8 cellular contexts compared by ENCODE assay signal in the genomic region with DNA sequence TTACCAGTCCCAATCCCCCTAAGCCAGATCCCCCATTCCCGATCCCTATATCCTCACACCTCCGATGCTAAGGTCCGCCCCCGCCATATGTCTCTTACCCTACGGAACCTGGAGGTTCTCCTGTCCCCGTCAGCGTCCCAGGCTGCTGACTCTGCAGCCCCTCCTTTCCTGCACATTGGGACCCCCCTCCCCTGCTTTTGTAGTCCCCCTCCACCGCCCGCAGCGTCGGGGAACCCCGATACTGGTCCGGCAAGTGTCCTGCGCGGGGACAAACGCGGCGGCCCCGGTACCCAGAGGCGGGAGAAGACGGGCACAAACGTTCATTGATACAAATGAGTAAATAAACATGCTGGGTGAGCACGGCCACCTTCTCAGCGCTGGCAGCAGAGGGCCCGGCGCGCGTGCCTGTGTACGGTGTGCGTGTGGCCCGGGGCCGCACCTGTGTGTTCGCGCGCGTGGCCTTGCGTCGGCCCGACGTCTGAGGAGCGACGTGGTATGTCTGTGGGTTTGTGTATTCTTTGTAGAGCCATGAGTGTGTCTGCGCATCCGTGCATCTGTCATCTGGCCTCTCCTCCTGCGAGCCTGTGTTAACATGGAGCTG. TPM values are rescaled to one million over a fixed set of nuclear protein-coding genes. Genes with fewer than 3 reads are reported as not detected.
A peak's percentile ranks its signal among the peaks of the same experiment; 100 is the strongest.
DNase-seq lines count a peak whose midpoint lies in the region; ATAC-seq and TF ChIP-seq lines count a peak whose summit lies in the region.

No MANE protein-coding gene starts in this region.

- H3K4me3 ChIP-seq in OCI-LY3 (ENCODE audit: low read length) (no peak overlapping the region), muscle layer of colon (ENCODE audit: low read depth in 1 of 2, low read length in 2 of 2) (peak overlapping the region; percentile 58 to 63)

- H2AFZ ChIP-seq in OCI-LY3 (ENCODE audit: low read depth, low read length): no peak overlapping the region

- DNase-seq in Daoy (ENCODE audit: low read depth) (peak; percentile 34), ecto neural progenitor cell (ENCODE audit: low spot score) (peak; percentile 53), KBM-7 (no peak), medulla oblongata (ENCODE audit: extremely low spot score) (no peak), pons (ENCODE audit: low spot score) (no peak)

- H3K9me3 ChIP-seq in OCI-LY3 (ENCODE audit: insufficient read depth, low read length) (no peaks in the 10 kb centered on the region), muscle layer of colon (ENCODE audit: low read length) (peaks cover 3% of the 10 kb centered on the region)

- no peak for ATAC-seq in GM18511 (IDR thresholded peaks at IDR 0.05; ENCODE audit: unreplicated experiment)

- H3K4me1 ChIP-seq in OCI-LY3 (ENCODE audit: low read length) (no peaks in the 10 kb centered on the region), muscle layer of colon (ENCODE audit: insufficient read depth, low read length) (peaks cover 43% of the 10 kb centered on the region)

- no peaks in the 10 kb centered on the region for H3K79me2 ChIP-seq in OCI-LY3 (ENCODE audit: low read length)

- H4K20me1 ChIP-seq in OCI-LY3 (ENCODE audit: insufficient read depth, low read length): no peaks in the 10 kb centered on the region

- TF ChIP-seq CTCF in OCI-LY3 (IDR thresholded peaks at IDR 0.05; ENCODE audit: low read depth, low read length): no peak

- in situ Hi-C loops in KBM-7 (cut with MboI; ENCODE audit: low pct_unique_long_range_greater_than_20kb, low sequenced_read_pairs): loop anchor here (25.0 kb wide), 1 partner anchor 612 kb away; no protein-coding TSS in a partner anchor

- peak overlapping the region; percentile 83; the same call in 1 of the 2 replicates for H3K4me2 ChIP-seq in OCI-LY3 (ENCODE audit: low read length)

- H3K27ac ChIP-seq in OCI-LY3 (ENCODE audit: low read length) (no peak overlapping the region), muscle layer of colon (ENCODE audit: low read depth, low read length) (no peak overlapping the region)

- H3K36me3 ChIP-seq in OCI-LY3 (replicated peaks; ENCODE audit: low read depth, low read length): no peaks in the 10 kb centered on the region
- H3K36me3 ChIP-seq in muscle layer of colon (ENCODE audit: insufficient read depth, low read length): no peaks in the 10 kb centered on the region

- H3K9ac ChIP-seq in OCI-LY3 (ENCODE audit: low read length) (no peak overlapping the region), muscle layer of colon (ENCODE audit: low read length) (no peak overlapping the region)

- no peaks in the 10 kb centered on the region for H3K27me3 ChIP-seq in OCI-LY3 (ENCODE audit: low read depth, low read length)
- H3K27me3 ChIP-seq in muscle layer of colon (ENCODE audit: control insufficient read depth in 1 of 2, insufficient read depth in 2 of 2, low read length in 2 of 2): peaks cover 46 to 63% of the 10 kb centered on the region in 2 donors

RNA-seq across cellular contexts. Expression of a gene that starts 2.0 kb away (rescaled TPM):
- 1.9 and 3.7 TPM in 2 replicates for total RNA-seq in Daoy (2014; rRNA removed; shearing (Covaris generic))

Comparison
In these comparisons a context has a peak if more than half of its experiments do, and no peak if none do; other contexts are left out.
1. DNase-seq: peak in Daoy (single experiment) and ecto neural progenitor cell (single experiment); none in KBM-7 (single experiment), medulla oblongata (single experiment) and pons (single experiment).